ENCODE assay signal across 9 cellular contexts in genomic region chr1:108592030-108592759, GRCh38. TPM values are rescaled to one million over a fixed set of nuclear protein-coding genes. Genes with fewer than 3 reads are reported as not detected.
DNase-seq lines count a peak whose midpoint lies in the region; ATAC-seq and TF ChIP-seq lines count a peak whose summit lies in the region.
"Had no signal": no experiment of that assay in that cellular context is flagged by ENCODE, and none has a peak within 500 bp of the region (broad histone marks: within the 10 kb centered on the region; RNA-seq: fewer than 3 reads in every experiment).

No MANE protein-coding gene starts in this region.

- intact Hi-C loops in CD8-positive, alpha-beta T cell (cut with DNase I, micrococcal nuclease): loop anchor here in 1 of 2 experiments (10.0 kb wide), 1 partner anchor 53 kb away; no protein-coding TSS in a partner anchor
- intact Hi-C loops in prostate gland (cut with DNase I): no loop called here

- ATAC-seq in CD8-positive, alpha-beta T cell: no peak
- ATAC-seq in naive B cell (ENCODE audit: low read depth in 2 of 2) (peak; percentile 91 to 94), GM21367 (IDR thresholded peaks at IDR 0.05; ENCODE audit: unreplicated experiment) (no peak)

- CTCF ChIA-PET in CD8-positive, alpha-beta T cell (lab: Charles Lee): interaction anchor here (1.2 kb wide), 1 partner anchor 52 kb away, joined by 3 read pairs; no protein-coding TSS in a partner anchor

- H3K4me3 ChIP-seq in CD8-positive, alpha-beta T cell (ENCODE audit: low read depth, low read length): no peak overlapping the region
- no peak overlapping the region for H3K4me3 ChIP-seq in prostate gland

- H3K9me3 Mint-ChIP-seq in CD8-positive, alpha-beta T cell: peaks cover 3% of the 10 kb centered on the region
- no peaks in the 10 kb centered on the region for H3K9me3 Mint-ChIP-seq in naive B cell
- H3K9me3 Mint-ChIP-seq: activated CD4-positive, alpha-beta T cell treated with anti-CD3 and anti-CD28 coated beads, Interleukin-2, amount 10 ng/mL, durations not matched to agents 7 days and 5 days had no signal

- 91% methylated on average over 5 of the region's 5 CpGs for WGBS in prostate gland

- peak overlapping the region; percentile 74 for H3K27ac Mint-ChIP-seq in CD8-positive, alpha-beta T cell
- peak overlapping the region in 3 of 6 donors; percentile 2 to 49 (median 14) for H3K27ac Mint-ChIP-seq in naive B cell

- no peaks in the 10 kb centered on the region for H3K27me3 Mint-ChIP-seq in CD8-positive, alpha-beta T cell (ENCODE audit: low read depth)
- no peaks in the 10 kb centered on the region for H3K27me3 Mint-ChIP-seq in naive B cell
- H3K27me3 Mint-ChIP-seq: activated CD4-positive, alpha-beta T cell treated with anti-CD3 and anti-CD28 coated beads, Interleukin-2, amount 10 ng/mL, durations not matched to agents 7 days and 5 days had no signal

- H3K4me3 Mint-ChIP-seq in CD8-positive, alpha-beta T cell: no peak overlapping the region
- H3K4me3 Mint-ChIP-seq in naive B cell: no peak overlapping the region
- H3K4me3 Mint-ChIP-seq: activated CD4-positive, alpha-beta T cell treated with anti-CD3 and anti-CD28 coated beads, Interleukin-2, amount 10 ng/mL, durations not matched to agents 7 days and 5 days had no signal

- no peaks in the 10 kb centered on the region for H3K27me3 ChIP-seq in CD8-positive, alpha-beta T cell (ENCODE audit: insufficient read depth, low read length)
- H3K27me3 ChIP-seq in prostate gland (replicated peaks; ENCODE audit: insufficient read depth): no peaks in the 10 kb centered on the region

- peaks cover 19% of the 10 kb centered on the region for H3K4me1 ChIP-seq in CD8-positive, alpha-beta T cell (ENCODE audit: insufficient read depth, low read length)
- no peaks in the 10 kb centered on the region for H3K4me1 ChIP-seq in prostate gland (replicated peaks)

- no peaks in the 10 kb centered on the region for H3K36me3 ChIP-seq in CD8-positive, alpha-beta T cell (ENCODE audit: insufficient read depth, low read length)
- no peaks in the 10 kb centered on the region for H3K36me3 ChIP-seq in prostate gland

- H3K36me3 Mint-ChIP-seq in CD8-positive, alpha-beta T cell: peaks cover 4% of the 10 kb centered on the region
- H3K36me3 Mint-ChIP-seq in naive B cell: no peaks in the 10 kb centered on the region

- TF ChIP-seq CTCF in CD8-positive, alpha-beta T cell (IDR thresholded peaks at IDR 0.05): no peak
- no peak for TF ChIP-seq CTCF in prostate gland (IDR thresholded peaks at IDR 0.05)

- H3K4me1 Mint-ChIP-seq in CD8-positive, alpha-beta T cell (ENCODE audit: low read depth): peaks cover 33% of the 10 kb centered on the region
- peaks cover 25 to 41% (median 34%) of the 10 kb centered on the region in 3 donors for H3K4me1 Mint-ChIP-seq in naive B cell

- H3K9me3 ChIP-seq in CD8-positive, alpha-beta T cell (ENCODE audit: low read length): no peaks in the 10 kb centered on the region
- H3K9me3 ChIP-seq in prostate gland: no peaks in the 10 kb centered on the region

- POLR2A ChIA-PET in CD8-positive, alpha-beta T cell (lab: Charles Lee): no interaction called here

- DNase-seq in CD8-positive, alpha-beta T cell: no peak
- DNase-seq in HT-29 (ENCODE audit: low spot score) (peak; percentile 20), amniotic epithelial cell (ENCODE audit: low read depth) (peak; percentile 10), naive B cell (peak; percentile 20), prostate gland (ENCODE audit: low spot score) (no peak), NCI-H1436 (lab: John Stamatoyannopoulos, UW) (no peak), middle frontal gyrus (ENCODE audit: extremely low spot score, low spot score) (no peak)
- DNase-seq: activated CD4-positive, alpha-beta T cell treated with anti-CD3 and anti-CD28 coated beads, Interleukin-2, amount 10 ng/mL, durations not matched to agents 7 days and 5 days had no signal

- TF ChIP-seq POLR2A in prostate gland (IDR thresholded peaks at IDR 0.05): no peak

- H3K27ac ChIP-seq in CD8-positive, alpha-beta T cell (ENCODE audit: low read depth, low read length): no peak overlapping the region
- peak overlapping the region in 1 of 2 donors; percentile 19 for H3K27ac ChIP-seq in prostate gland

RNA-seq across cellular contexts. Expression of gene EEIG2, which starts 32.3 kb away (rescaled TPM):
- 10 to 100 TPM; 11.0 to 11.5 TPM for total RNA-seq in CD8-positive, alpha-beta T cell
- 2.1 and 3.1 TPM in 2 replicates for total RNA-seq in HT-29 (2014; rRNA removed; shearing (Covaris generic))
- 1 to 10 TPM in 3 of 6 donors, under 1 TPM in 3; 0.43 to 2.5 (median 0.93) TPM for polyA plus RNA-seq in naive B cell (ENCODE audit: low read depth in 6 of 6)
- total RNA-seq in prostate gland: 10 to 100 TPM; 12.4 to 20.3 TPM

Comparison
In these comparisons a context has a peak if more than half of its experiments do, and no peak if none do; other contexts are left out.
1. ATAC-seq: peak in naive B cell (2 of 2); none in CD8-positive, alpha-beta T cell (single experiment) and GM21367 (single experiment).
2. DNase-seq: peak in HT-29 (single experiment), amniotic epithelial cell (single experiment) and naive B cell (single experiment); none in CD8-positive, alpha-beta T cell (0 of 7), prostate gland (single experiment), NCI-H1436 (single experiment) and middle frontal gyrus (single experiment).